Comparison of ENCODE assay signal across 1 cellular context in the genomic region with DNA sequence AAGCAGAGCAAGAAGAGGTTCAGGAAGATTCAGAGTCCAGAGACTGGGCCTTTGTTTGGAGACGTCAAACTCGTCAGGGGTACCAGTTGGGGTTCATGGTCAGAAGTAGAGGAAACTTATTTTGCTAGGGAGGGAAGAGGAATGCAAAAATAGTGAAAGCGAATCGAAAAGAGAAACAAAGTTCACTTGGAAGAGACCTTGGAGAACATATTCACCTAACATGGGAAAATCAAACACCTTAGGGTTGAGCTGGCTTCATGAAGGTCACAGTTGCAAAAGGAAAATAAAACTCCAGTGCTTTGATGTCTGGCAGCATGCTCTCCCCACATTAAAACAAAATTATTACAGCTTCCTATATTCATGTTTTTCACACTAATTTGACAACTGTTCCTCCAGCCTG.
TF ChIP-seq lines count a peak whose summit lies in the region.

No MANE protein-coding gene starts in this region.

TF ChIP-seq in HepG2, 621 proteins besides CTCF, POLR2A, EP300 and RAD21 (continued from another document):
- peak; percentile 55 for TF ChIP-seq PAXIP1 (CRISPR knock-in tag; conservative IDR thresholded peaks at IDR 0.05)
- TF ChIP-seq ZNF710 (CRISPR knock-in tag; IDR thresholded peaks at IDR 0.05; ENCODE audit: borderline replicate concordance) = peak; percentile 50; the same call in 1 of the 2 replicates
- no peak for TF ChIP-seq ZNF44 (CRISPR knock-in tag; IDR thresholded peaks at IDR 0.05)
- peak; percentile 57; the same call in 1 of the 2 replicates for TF ChIP-seq GATAD2A (CRISPR knock-in tag; IDR thresholded peaks at IDR 0.05)
- 0 out of 2 replicates have a peak, but pooled peaks have one; percentile 15 for TF ChIP-seq ZNF460 (CRISPR knock-in tag; IDR thresholded peaks at IDR 0.05; ENCODE audit: borderline replicate concordance)
- TF ChIP-seq ZSCAN29 (CRISPR knock-in tag; conservative IDR thresholded peaks at IDR 0.05) = no peak
- peak; percentile 59; the same call in 1 of the 2 replicates for TF ChIP-seq POGZ (CRISPR knock-in tag; IDR thresholded peaks at IDR 0.05)
- TF ChIP-seq SOX6 (IDR thresholded peaks at IDR 0.05) = no peak
- peak; percentile 65 for TF ChIP-seq SOX6 (CRISPR knock-in tag; IDR thresholded peaks at IDR 0.05)
- TF ChIP-seq FOXA3 (CRISPR knock-in tag; IDR thresholded peaks at IDR 0.05) = peak; percentile 18; the same call in 1 of the 2 replicates
- TF ChIP-seq HDAC1 (CRISPR knock-in tag; IDR thresholded peaks at IDR 0.05) = peak; percentile 49; the same call in 1 of the 2 replicates
- TF ChIP-seq RXRB (CRISPR knock-in tag; IDR thresholded peaks at IDR 0.05; ENCODE audit: borderline replicate concordance) = peak; percentile 42; the same call in 1 of the 2 replicates
- TF ChIP-seq, protein P1, sequence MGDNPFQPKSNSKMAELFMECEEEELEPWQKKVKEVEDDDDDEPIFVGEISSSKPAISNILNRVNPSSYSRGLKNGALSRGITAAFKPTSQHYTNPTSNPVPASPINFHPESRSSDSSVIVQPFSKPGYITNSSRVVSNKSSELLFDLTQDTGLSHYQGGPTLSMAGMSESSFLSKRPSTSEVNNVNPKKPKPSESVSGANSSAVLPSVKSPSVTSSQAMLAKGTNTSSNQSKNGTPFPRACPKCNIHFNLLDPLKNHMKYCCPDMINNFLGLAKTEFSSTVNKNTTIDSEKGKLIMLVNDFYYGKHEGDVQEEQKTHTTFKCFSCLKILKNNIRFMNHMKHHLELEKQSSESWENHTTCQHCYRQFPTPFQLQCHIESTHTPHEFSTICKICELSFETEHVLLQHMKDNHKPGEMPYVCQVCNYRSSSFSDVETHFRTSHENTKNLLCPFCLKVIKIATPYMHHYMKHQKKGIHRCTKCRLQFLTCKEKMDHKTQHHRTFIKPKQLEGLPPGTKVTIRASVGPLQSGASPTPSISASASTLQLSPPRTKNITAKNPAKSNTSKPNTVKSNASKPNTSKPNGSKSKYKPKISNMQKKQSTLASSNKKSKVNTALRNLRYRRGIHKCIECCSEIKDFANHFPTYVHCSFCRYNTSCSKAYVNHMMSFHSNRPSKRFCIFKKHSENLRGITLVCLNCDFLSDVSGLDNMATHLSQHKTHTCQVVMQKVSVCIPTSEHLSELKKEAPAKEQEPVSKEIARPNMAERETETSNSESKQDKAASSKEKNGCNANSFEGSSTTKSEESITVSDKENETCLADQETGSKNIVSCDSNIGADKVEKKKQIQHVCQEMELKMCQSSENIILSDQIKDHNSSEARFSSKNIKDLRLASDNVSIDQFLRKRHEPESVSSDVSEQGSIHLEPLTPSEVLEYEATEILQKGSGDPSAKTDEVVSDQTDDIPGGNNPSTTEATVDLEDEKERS (CRISPR knock-in tag; IDR thresholded peaks at IDR 0.05) = peak; percentile 47; the same call in 1 of the 2 replicates
